Comparison of ENCODE assay signal across 8 cellular contexts in the genomic region with DNA sequence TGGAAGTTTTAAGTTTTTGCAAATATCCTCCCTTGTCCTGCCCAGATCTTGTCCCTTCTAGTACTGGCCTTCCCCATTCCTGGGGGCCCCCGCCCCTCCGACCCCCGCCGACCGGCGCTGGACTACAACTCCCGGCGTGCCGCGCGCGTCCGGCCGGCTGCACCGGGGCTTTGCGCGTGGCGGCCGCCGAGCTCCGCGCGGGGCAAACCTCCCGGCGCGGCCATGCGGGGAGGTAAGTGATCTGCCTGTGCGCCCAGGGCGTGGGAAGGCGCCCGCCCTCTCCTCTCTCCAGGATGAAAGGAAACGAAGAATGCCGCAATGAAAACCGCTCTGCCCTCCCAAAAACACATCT. TPM values are rescaled to one million over a fixed set of nuclear protein-coding genes. Genes with fewer than 3 reads are reported as not detected.
DNase-seq lines count a peak whose midpoint lies in the region; ATAC-seq and TF ChIP-seq lines count a peak whose summit lies in the region.

No MANE protein-coding gene starts in this region.

- peak; percentile 55 for ATAC-seq in GM18861 (IDR thresholded peaks at IDR 0.05; ENCODE audit: unreplicated experiment)
- ATAC-seq in HG03039 (IDR thresholded peaks at IDR 0.05; ENCODE audit: unreplicated experiment): peak; percentile 58

- H3K27me3 ChIP-seq in BJ (ENCODE audit: control insufficient read depth, insufficient read depth, low read length) (no peaks in the 10 kb centered on the region), NT2/D1 (ENCODE audit: insufficient read depth, insufficient read length) (no peaks in the 10 kb centered on the region), esophagus squamous epithelium (no peaks in the 10 kb centered on the region), muscle layer of duodenum (ENCODE audit: low read depth, low read length) (no peaks in the 10 kb centered on the region)

- intact Hi-C loops in esophagus squamous epithelium (cut with DNase I): no loop called here

- peak overlapping the region; percentile 98 for H3K9ac ChIP-seq in NT2/D1 (ENCODE audit: insufficient read length, low read depth)

- TF ChIP-seq CTCF in BJ (IDR thresholded peaks at IDR 0.05; ENCODE audit: insufficient read depth, low read depth, low read length) (no peak), esophagus squamous epithelium (IDR thresholded peaks at IDR 0.05) (no peak)

- POLR2A ChIA-PET in BJ (lab: Charles Lee): interaction anchor here (0.6 kb wide), 2 partner anchors 27 to 94 kb away, joined by 3 to 4 read pairs; no protein-coding TSS in a partner anchor

- H3K9me3 ChIP-seq in NT2/D1 (ENCODE audit: insufficient read depth, low read length): peaks cover 8% of the 10 kb centered on the region; the same call in 1 of the 2 replicates
- peaks cover 0 to 6% (median 0%) of the 10 kb centered on the region in 3 donors for H3K9me3 ChIP-seq in esophagus squamous epithelium
- peaks cover 0 to 6% of the 10 kb centered on the region in 2 donors for H3K9me3 ChIP-seq in muscle layer of duodenum (ENCODE audit: control insufficient read depth in 1 of 2, low read length in 2 of 2)

- peak overlapping the region; percentile 71 for H3K4me3 ChIP-seq in BJ (ENCODE audit: low read depth, low read length)
- H3K4me3 ChIP-seq in NT2/D1 (ENCODE audit: insufficient read length, low read depth): peak overlapping the region; percentile 83
- H3K4me3 ChIP-seq in esophagus squamous epithelium: peak overlapping the region; percentile 72 to 97 (median 84)
- peak overlapping the region; percentile 82 to 97 for H3K4me3 ChIP-seq in muscle layer of duodenum (ENCODE audit: low read depth in 1 of 2, low read length in 2 of 2)

- CTCF ChIA-PET in BJ (lab: Yijun Ruan, JAX): interaction anchor here (0.6 to 1.0 kb wide), 3 partner anchors 14 to 484 kb away, joined by 3 to 4 read pairs (median 3); no protein-coding TSS in a partner anchor

- TF ChIP-seq POLR2A in esophagus squamous epithelium (IDR thresholded peaks at IDR 0.05): peak in 2 of 4 donors; percentile 49 to 70

- DNase-seq in BJ (ENCODE audit: low read depth): no peak
- DNase-seq in NT2/D1 (ENCODE audit: low read depth, low spot score): no peak
- peak; percentile 59 to 69 for DNase-seq in activated T-cell treated with anti-CD3 and anti-CD28 coated beads, Interleukin-2, amount 50 U/mL, for 48 hours
- no peak for DNase-seq in esophagus squamous epithelium (lab: John Stamatoyannopoulos, UW)

- H3K36me3 ChIP-seq in BJ (ENCODE audit: control insufficient read depth, insufficient read depth, low read length) (no peaks in the 10 kb centered on the region), NT2/D1 (ENCODE audit: insufficient read depth, insufficient read length, low read length) (no peaks in the 10 kb centered on the region), esophagus squamous epithelium (no peaks in the 10 kb centered on the region), muscle layer of duodenum (ENCODE audit: control insufficient read depth in 1 of 2, insufficient read depth in 2 of 2, low read length in 2 of 2) (no peaks in the 10 kb centered on the region)

- H3K4me1 ChIP-seq in NT2/D1 (ENCODE audit: insufficient read depth, insufficient read length) (peaks cover 4% of the 10 kb centered on the region), esophagus squamous epithelium (peaks cover 14 to 52% (median 15%) of the 10 kb centered on the region in 3 donors), muscle layer of duodenum (ENCODE audit: control insufficient read depth in 1 of 2, insufficient read depth in 2 of 2, low read length in 2 of 2) (peaks cover 7 to 12% of the 10 kb centered on the region in 2 donors)

- WGBS in esophagus squamous epithelium, 2 donors: no CpG with 5 or more reads among the region's 34 CpGs

- H3K27ac ChIP-seq in esophagus squamous epithelium (peak overlapping the region; percentile 87 to 93 (median 92)), muscle layer of duodenum (ENCODE audit: low read length) (peak overlapping the region; percentile 89), temporal lobe (ENCODE audit: low read depth, low read length) (peak overlapping the region; percentile 93)

RNA-seq across cellular contexts. Expression of gene SAMD13, which starts 3.2 kb away (rescaled TPM):
- polyA plus RNA-seq in BJ (2011; rRNA removed): 0.20 and 0.43 TPM in 2 replicates
- 0.24 TPM in 1 of 2 replicates, not detected in the other for polyA minus RNA-seq in BJ (2011; rRNA and poly(A)+ RNA removed)
- 1 to 10 TPM in 2 of 4 donors, under 1 TPM in 1, not detected in 1; 0.35 to 2.0 (median 1.3) TPM for total RNA-seq in esophagus squamous epithelium
- 1.7 TPM for total RNA-seq in temporal lobe

Comparison
In these comparisons a context has a peak if more than half of its experiments do, and no peak if none do; other contexts are left out.
1. DNase-seq: peak in activated T-cell treated with anti-CD3 and anti-CD28 coated beads, Interleukin-2, amount 50 U/mL, for 48 hours (2 of 2); none in BJ (single experiment), NT2/D1 (single experiment) and esophagus squamous epithelium (single experiment).
2. Peak in every context shown above with its lines, with median percentiles within 50 percentile points of each other: H3K4me3 ChIP-seq and H3K27ac ChIP-seq.